In the genomic region with DNA sequence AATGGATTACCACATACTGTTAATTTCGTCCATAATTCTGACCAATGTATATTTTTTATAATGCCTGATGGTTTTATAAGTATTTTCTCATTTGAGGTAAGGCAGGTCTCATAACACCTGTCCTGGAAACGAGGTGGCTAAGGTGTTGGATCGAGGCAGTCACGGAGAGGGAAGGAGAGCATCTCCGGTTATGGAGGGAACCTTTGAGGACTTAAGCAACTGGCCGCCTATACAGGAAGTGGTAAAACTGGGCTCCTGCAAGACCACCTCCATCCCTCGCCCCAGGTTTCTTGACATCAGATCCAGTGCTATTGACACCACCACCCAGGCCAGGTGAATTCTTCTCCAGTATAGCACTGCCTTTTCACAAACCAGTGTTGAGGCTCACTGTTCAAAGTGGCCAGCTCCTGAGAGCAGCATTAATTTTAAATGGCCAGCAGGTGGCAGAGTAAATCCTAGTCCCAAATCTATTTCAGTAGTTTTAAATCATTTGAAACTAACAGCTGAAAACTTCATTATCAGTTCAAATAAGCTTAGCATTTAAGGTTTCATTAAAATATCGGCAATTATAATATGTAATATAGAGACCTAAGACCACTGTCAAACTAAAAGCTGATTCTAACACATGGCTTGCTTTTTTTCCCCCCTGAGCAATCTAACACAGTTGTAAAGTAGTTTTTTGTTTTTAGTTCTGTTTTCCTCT, we compare ENCODE assay signal across 8 cellular contexts.
DNase-seq lines count a peak whose midpoint lies in the region; ATAC-seq, FAIRE-seq and TF ChIP-seq lines count a peak whose summit lies in the region.

No MANE protein-coding gene starts in this region.

- intact Hi-C loops in left colon (cut with DNase I, micrococcal nuclease) = loop anchor here in 1 of 2 donors (10.0 kb wide), 2 partner anchors 215 to 905 kb away; no protein-coding TSS in a partner anchor

- TF ChIP-seq CTCF in bronchial epithelial cell (IDR thresholded peaks at IDR 0.05; ENCODE audit: insufficient read depth, low read length, severe bottlenecking) (peak; percentile 57), thoracic aorta (IDR thresholded peaks at IDR 0.05) (peak; percentile 57)

- H3K4me1 ChIP-seq in thoracic aorta (ENCODE audit: control insufficient read depth in 1 of 2, low read depth in 2 of 2) = peaks cover 4% of the 10 kb centered on the region in 2 donors

- H3K36me3 ChIP-seq in bronchial epithelial cell (ENCODE audit: control insufficient read depth, insufficient read depth, low read length) = no peaks in the 10 kb centered on the region
- no peaks in the 10 kb centered on the region for H3K36me3 ChIP-seq in thoracic aorta

- H3K27ac ChIP-seq in thoracic aorta = no peak overlapping the region

- ATAC-seq in GM18502 (IDR thresholded peaks at IDR 0.05; ENCODE audit: poor library complexity, unreplicated experiment) = peak; percentile 59
- ATAC-seq in HG03469 (IDR thresholded peaks at IDR 0.05; ENCODE audit: unreplicated experiment) = peak; percentile 38
- peak; percentile 59 for ATAC-seq in left colon
- no peak for ATAC-seq in thoracic aorta (ENCODE audit: insufficient number of reproducible peaks, low FRiP score, low read depth)

- H3K27me3 ChIP-seq in bronchial epithelial cell (ENCODE audit: control insufficient read depth, insufficient read depth, low read length) (no peaks in the 10 kb centered on the region), thoracic aorta (replicated peaks; ENCODE audit: insufficient read depth) (no peaks in the 10 kb centered on the region)

- no peak for FAIRE-seq in bronchial epithelial cell (lab: Jason Lieb, UNC)

- no peaks in the 10 kb centered on the region for H3K9me3 ChIP-seq in thoracic aorta

- DNase-seq in CD1c-positive myeloid dendritic cell (ENCODE audit: extremely low spot score) (peak; percentile 45), NCI-H82 (lab: John Stamatoyannopoulos, UW) (peak; percentile 74), bronchial epithelial cell (ENCODE audit: low read depth) (peak; percentile 48), left colon (peak in 1 of 2 donors; percentile 16), thoracic aorta (ENCODE audit: low spot score) (no peak), NCI-H226 (no peak)

- H3K4me3 ChIP-seq in bronchial epithelial cell (ENCODE audit: low read depth, low read length) (no peak overlapping the region), thoracic aorta (peak overlapping the region; percentile 37)

Comparison
In these comparisons a context has a peak if more than half of its experiments do, and no peak if none do; other contexts are left out.
1. DNase-seq: peak in CD1c-positive myeloid dendritic cell (single experiment), NCI-H82 (single experiment) and bronchial epithelial cell (single experiment); none in thoracic aorta (single experiment) and NCI-H226 (single experiment).